20 cellular contexts compared by ENCODE assay signal in the genomic region with DNA sequence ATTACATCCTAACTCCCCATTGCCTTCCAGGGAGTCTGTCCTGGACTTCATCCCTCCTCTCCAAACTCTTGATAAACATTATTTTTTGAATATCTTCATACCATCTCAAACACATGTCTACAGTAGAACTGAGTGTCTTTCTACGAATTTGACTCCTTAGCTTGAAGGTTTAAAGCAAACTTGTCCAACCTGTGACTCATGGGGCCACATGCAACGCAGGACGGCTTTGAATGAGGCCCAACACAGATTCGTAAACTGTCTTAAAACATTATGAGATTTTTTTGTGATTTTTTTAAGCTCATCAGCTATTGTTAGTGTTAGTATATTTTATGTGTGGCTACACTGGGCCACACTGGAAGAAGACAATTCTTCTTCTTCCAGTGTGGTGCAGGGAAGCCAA.
"Had no signal": no experiment of that assay in that cellular context is flagged by ENCODE, and none has a peak within 500 bp of the region (broad histone marks: within the 10 kb centered on the region; RNA-seq: fewer than 3 reads in every experiment).

No MANE protein-coding gene starts in this region.

- H3K4me3 ChIP-seq: dorsolateral prefrontal cortex, lung had no signal

- DNase-seq: activated CD4-positive, alpha-beta T cell treated with anti-CD3 and anti-CD28 coated beads, Interleukin-2, amount 50 U/mL, for 48 hours; activated gamma-delta T cell; caudate nucleus; dorsolateral prefrontal cortex; endodermal cell; foreskin keratinocyte; glutamatergic neuron; hippocampal formation; islet precursor cell; occipital lobe; retina; stimulated activated CD4-positive, alpha-beta T cell treated with anti-CD3 and anti-CD28 coated beads, Interleukin-12 subunit alpha, Interleukin-12 subunit beta, amount 100 ng/mL, for 4 hours; stimulated activated CD4-positive, alpha-beta T cell treated with anti-CD3 and anti-CD28 coated beads, Interleukin-1b, Interleukin-23, amount 100 ng/mL, for 48 hours; stimulated activated naive CD8-positive, alpha-beta T cell treated with anti-CD3 and anti-CD28 coated beads, Interleukin-15, amount 100 ng/mL, for 72 hours; SW 1271; T-helper 2 cell; trophoblast cell; WERI-Rb-1 had no signal

- ATAC-seq: foreskin keratinocyte; natural killer cell treated with Interleukin-12 subunit alpha and Interleukin-12 subunit beta and Interleukin-15 and Interleukin-18, amount 100 ng/mL, for 72 hours; stimulated activated naive CD8-positive, alpha-beta T cell treated with anti-CD3 and anti-CD28 coated beads, Interleukin-15, amount 100 ng/mL, for 72 hours had no signal
